ENCODE assay signal across 21 cellular contexts in genomic region chr4:1615786-1616573, GRCh38.
DNase-seq lines count a peak whose midpoint lies in the region; ATAC-seq and TF ChIP-seq lines count a peak whose summit lies in the region.
"Had no signal": no experiment of that assay in that cellular context is flagged by ENCODE, and none has a peak within 500 bp of the region (broad histone marks: within the 10 kb centered on the region; RNA-seq: fewer than 3 reads in every experiment).

No MANE protein-coding gene starts in this region.

- no peaks in the 10 kb centered on the region for H3K27me3 ChIP-seq in CD4-positive, alpha-beta memory T cell (ENCODE audit: insufficient read depth, low read length)
- H3K27me3 ChIP-seq in RWPE2 (ENCODE audit: insufficient read depth, poor library complexity, severe bottlenecking) (no peaks in the 10 kb centered on the region), Karpas-422 (ENCODE audit: low read length) (no peaks in the 10 kb centered on the region)
- H3K27me3 ChIP-seq: esophagus muscularis mucosa, gastroesophageal sphincter, neural progenitor cell, tibial nerve had no signal

- no peaks in the 10 kb centered on the region for H3K79me2 ChIP-seq in Karpas-422 (ENCODE audit: low read length)

- H3K36me3 Mint-ChIP-seq in CD4-positive, alpha-beta memory T cell = no peaks in the 10 kb centered on the region
- no peaks in the 10 kb centered on the region for H3K36me3 Mint-ChIP-seq in neural crest cell (ENCODE audit: low read depth)
- H3K36me3 Mint-ChIP-seq in natural killer cell = no peaks in the 10 kb centered on the region
- H3K36me3 Mint-ChIP-seq: neural progenitor cell had no signal

- POLR2A ChIA-PET in CD4-positive, alpha-beta memory T cell (lab: Charles Lee; ENCODE audit: partially characterized antibody) = interaction anchor here (1.0 to 1.8 kb wide), 2 partner anchors 11 to 13 kb away, joined by 3 to 10 read pairs; no protein-coding TSS in a partner anchor

- TF ChIP-seq CTCF in RWPE2 (IDR thresholded peaks at IDR 0.05; ENCODE audit: poor library complexity, severe bottlenecking) (no peak), neural crest cell (conservative IDR thresholded peaks at IDR 0.05) (no peak), natural killer cell (IDR thresholded peaks at IDR 0.05) (no peak)

- H3K4me2 ChIP-seq in Karpas-422 (ENCODE audit: low read depth, low read length, poor library complexity, severe bottlenecking) = no peak overlapping the region
- H3K4me2 ChIP-seq: neural progenitor cell had no signal

- H3K9me3 Mint-ChIP-seq in CD4-positive, alpha-beta memory T cell = peaks cover 2 to 22% (median 9%) of the 10 kb centered on the region in 8 donors
- H3K9me3 Mint-ChIP-seq in neural crest cell (no peaks in the 10 kb centered on the region), natural killer cell (peaks cover 0 to 5% of the 10 kb centered on the region in 2 donors)

- no peaks in the 10 kb centered on the region for H3K36me3 ChIP-seq in CD4-positive, alpha-beta memory T cell (ENCODE audit: insufficient read depth, low read length)
- H3K36me3 ChIP-seq in RWPE2 (ENCODE audit: low read depth) (no peaks in the 10 kb centered on the region), Karpas-422 (ENCODE audit: insufficient read depth, low read length) (no peaks in the 10 kb centered on the region)
- H3K36me3 ChIP-seq: esophagus muscularis mucosa, gastroesophageal sphincter, neural progenitor cell had no signal

- CTCF ChIA-PET in CD4-positive, alpha-beta memory T cell (lab: Charles Lee; ENCODE audit: partially characterized antibody) = interaction anchor here (0.8 kb wide), 1 partner anchor 27 kb away, joined by 3 read pairs; no protein-coding TSS in a partner anchor

- H3K27ac Mint-ChIP-seq in CD4-positive, alpha-beta memory T cell = peak overlapping the region; percentile 68 to 97 (median 87)
- H3K27ac Mint-ChIP-seq in neural crest cell (ENCODE audit: unreplicated experiment) (peak overlapping the region; percentile 70), natural killer cell (no peak overlapping the region)
- H3K27ac Mint-ChIP-seq: IgD-negative memory B cell; neural progenitor cell; progenitor cell of endocrine pancreas; stimulated activated naive CD8-positive, alpha-beta T cell treated with anti-CD3 and anti-CD28 coated beads, Interleukin-15, Interleukin-2, amounts not matched to agents 100 ng/mL and 50 ng/mL, for 24 hours had no signal

- H3K4me1 Mint-ChIP-seq in CD4-positive, alpha-beta memory T cell = peaks cover 26 to 40% (median 34%) of the 10 kb centered on the region in 4 donors
- peaks cover 3% of the 10 kb centered on the region for H3K4me1 Mint-ChIP-seq in neural crest cell
- H3K4me1 Mint-ChIP-seq in natural killer cell = peaks cover 8 to 9% of the 10 kb centered on the region in 2 donors

- peaks cover 0 to 2% of the 10 kb centered on the region in 2 donors for H3K27me3 Mint-ChIP-seq in CD4-positive, alpha-beta memory T cell
- H3K27me3 Mint-ChIP-seq in neural crest cell (ENCODE audit: low read depth) (no peaks in the 10 kb centered on the region), natural killer cell (ENCODE audit: low read depth in 2 of 2) (no peaks in the 10 kb centered on the region)
- H3K27me3 Mint-ChIP-seq: IgD-negative memory B cell; stimulated activated naive CD8-positive, alpha-beta T cell treated with anti-CD3 and anti-CD28 coated beads, Interleukin-15, Interleukin-2, amounts not matched to agents 100 ng/mL and 50 ng/mL, for 24 hours had no signal

- H3K9me2 ChIP-seq in Karpas-422 (replicated peaks; ENCODE audit: insufficient read depth, low read length) = no peaks in the 10 kb centered on the region

- peaks cover 33% of the 10 kb centered on the region for H3K4me1 ChIP-seq in CD4-positive, alpha-beta memory T cell (ENCODE audit: insufficient read depth, low read length)
- H3K4me1 ChIP-seq in RWPE2 (ENCODE audit: insufficient read depth, poor library complexity, severe bottlenecking) (peaks cover 3% of the 10 kb centered on the region), Karpas-422 (ENCODE audit: low read length) (no peaks in the 10 kb centered on the region)
- H3K4me1 ChIP-seq: esophagus muscularis mucosa, gastroesophageal sphincter, neural progenitor cell, tibial nerve had no signal

- no peaks in the 10 kb centered on the region for H3K9me3 ChIP-seq in CD4-positive, alpha-beta memory T cell (ENCODE audit: control insufficient read depth in 1 of 2, low read length in 2 of 2)
- H3K9me3 ChIP-seq in RWPE2 (ENCODE audit: severe bottlenecking) (no peaks in the 10 kb centered on the region), Karpas-422 (ENCODE audit: low read length) (no peaks in the 10 kb centered on the region)

- no peak overlapping the region for H3K9ac ChIP-seq in Karpas-422 (ENCODE audit: low read length)
- H3K9ac ChIP-seq: neural progenitor cell had no signal

- no peak overlapping the region for H3K4me3 ChIP-seq in CD4-positive, alpha-beta memory T cell (ENCODE audit: low read length in 2 of 2)
- H3K4me3 ChIP-seq in RWPE2 (ENCODE audit: severe bottlenecking) (no peak overlapping the region), Karpas-422 (ENCODE audit: low read length) (no peak overlapping the region)
- H3K4me3 ChIP-seq: esophagus muscularis mucosa, gastroesophageal sphincter, neural progenitor cell, tibial nerve had no signal

- H3K27ac ChIP-seq in CD4-positive, alpha-beta memory T cell (ENCODE audit: low read depth, low read length) = no peak overlapping the region
- H3K27ac ChIP-seq in RWPE2 (ENCODE audit: poor library complexity, severe bottlenecking) (peak overlapping the region; percentile 76), Karpas-422 (ENCODE audit: low read length) (no peak overlapping the region)
- H3K27ac ChIP-seq: esophagus muscularis mucosa, gastroesophageal sphincter, neural progenitor cell, tibial nerve had no signal

- peak overlapping the region; percentile 1 to 75 (median 67) for H3K4me3 Mint-ChIP-seq in CD4-positive, alpha-beta memory T cell
- no peak overlapping the region for H3K4me3 Mint-ChIP-seq in neural crest cell
- no peak overlapping the region for H3K4me3 Mint-ChIP-seq in natural killer cell
- H3K4me3 Mint-ChIP-seq: IgD-negative memory B cell; neural progenitor cell; stimulated activated naive CD8-positive, alpha-beta T cell treated with anti-CD3 and anti-CD28 coated beads, Interleukin-15, Interleukin-2, amounts not matched to agents 100 ng/mL and 50 ng/mL, for 24 hours had no signal

- no peak overlapping the region for H2AFZ ChIP-seq in Karpas-422 (ENCODE audit: low read length)
- H2AFZ ChIP-seq: neural progenitor cell had no signal

- intact Hi-C loops in CD4-positive, alpha-beta memory T cell (cut with micrococcal nuclease) = loop anchor here (1.0 kb wide), 1 partner anchor 11 kb away; no protein-coding TSS in a partner anchor
- intact Hi-C loops in left cardiac atrium (cut with DNase I) (no loop called here), natural killer cell (cut with micrococcal nuclease) (no loop called here)

- DNase-seq in CD4-positive, alpha-beta memory T cell = peak in 4 of 5 donors; percentile 7 to 47 (median 34)
- DNase-seq in RWPE2 (ENCODE audit: low spot score) (no peak), left cardiac atrium (peak; percentile 48), neural crest cell (ENCODE audit: low read depth, low spot score) (no peak), Karpas-422 (no peak), natural killer cell (no peak)
- DNase-seq: activated CD8-positive, alpha-beta memory T cell treated with anti-CD3 and anti-CD28 coated beads, Interleukin-2, amount 50 U/mL, for 4 hours; activated gamma-delta T cell; anterior cingulate cortex; effector memory CD4-positive, alpha-beta T cell; NCI-H1436 treated with DMSO at 0.1 percent for 48 hours; stimulated activated CD4-positive, alpha-beta T cell treated with anti-CD3 and anti-CD28 coated beads, Interleukin-1b, Interleukin-23, amount 100 ng/mL, for 48 hours; SW 1271 had no signal

- H4K20me1 ChIP-seq in Karpas-422 (ENCODE audit: insufficient read depth, low read depth, low read length) = no peaks in the 10 kb centered on the region

- ATAC-seq in RWPE2 (ENCODE audit: low read depth) (no peak), left cardiac atrium (peak; percentile 17 to 64), natural killer cell (no peak), GM18517 (IDR thresholded peaks at IDR 0.05; ENCODE audit: unreplicated experiment) (no peak)
- ATAC-seq: gastroesophageal sphincter had no signal

Comparison
In these comparisons a context has a peak if more than half of its experiments do, and no peak if none do; other contexts are left out.
1. DNase-seq: peak in CD4-positive, alpha-beta memory T cell (4 of 5) and left cardiac atrium (single experiment); none in RWPE2 (single experiment), neural crest cell (single experiment), Karpas-422 (single experiment) and natural killer cell (single experiment).
2. H3K27ac Mint-ChIP-seq: peak in CD4-positive, alpha-beta memory T cell (7 of 7) and neural crest cell (single experiment); none in natural killer cell (0 of 2).
3. H3K4me3 Mint-ChIP-seq: peak in CD4-positive, alpha-beta memory T cell (8 of 8); none in neural crest cell (single experiment) and natural killer cell (single experiment).
4. ATAC-seq: peak in left cardiac atrium (2 of 2); none in RWPE2 (single experiment), natural killer cell (0 of 3) and GM18517 (single experiment).